Comparison of ENCODE assay signal across 7 cellular contexts in genomic region chr19:36213793-36214387, GRCh38. TPM values are rescaled to one million over a fixed set of nuclear protein-coding genes. Genes with fewer than 3 reads are reported as not detected.
DNase-seq lines count a peak whose midpoint lies in the region; ATAC-seq and TF ChIP-seq lines count a peak whose summit lies in the region.

No MANE protein-coding gene starts in this region.

- peak overlapping the region; percentile 90 for H3K9ac ChIP-seq in rectal smooth muscle tissue (ENCODE audit: low read length)

- peak; percentile 4 for ATAC-seq in GM21390 (IDR thresholded peaks at IDR 0.05; ENCODE audit: unreplicated experiment)
- no peak for ATAC-seq in GM21786 (IDR thresholded peaks at IDR 0.05; ENCODE audit: unreplicated experiment)
- no peak for ATAC-seq in GM18867 (IDR thresholded peaks at IDR 0.05; ENCODE audit: unreplicated experiment)

- H3K27me3 ChIP-seq in esophagus muscularis mucosa (no peaks in the 10 kb centered on the region), rectal smooth muscle tissue (ENCODE audit: control insufficient read depth, insufficient read depth, low read length) (no peaks in the 10 kb centered on the region)

- DNase-seq in NCI-H748 (lab: John Stamatoyannopoulos, UW; ENCODE audit: unreplicated experiment): peak; percentile 55
- no peak for DNase-seq in esophagus muscularis mucosa (ENCODE audit: extremely low spot score)
- DNase-seq in NOMO-1 treated with dmso at 0.1 percent for 144 hours (lab: John Stamatoyannopoulos, UW; ENCODE audit: unreplicated experiment): no peak

- H3K9me3 ChIP-seq in esophagus muscularis mucosa: no peaks in the 10 kb centered on the region

- TF ChIP-seq POLR2A in esophagus muscularis mucosa (IDR thresholded peaks at IDR 0.05; ENCODE audit: low read depth): no peak

- H3K4me3 ChIP-seq in esophagus muscularis mucosa: peak overlapping the region; percentile 76 to 94 (median 86)
- peak overlapping the region; percentile 91 for H3K4me3 ChIP-seq in rectal smooth muscle tissue (ENCODE audit: low read length)

- 26% methylated on average over 15 of the region's 15 CpGs for WGBS in esophagus muscularis mucosa

- TF ChIP-seq CTCF in esophagus muscularis mucosa (IDR thresholded peaks at IDR 0.05): no peak

- intact Hi-C loops in esophagus muscularis mucosa (cut with DNase I): loop anchor here (10.0 kb wide), 1 partner anchor 79 kb away; no protein-coding TSS in a partner anchor

- H3K27ac ChIP-seq in esophagus muscularis mucosa (replicated peaks in 1 of 4) (peak overlapping the region; percentile 91 to 96 (median 94)), rectal smooth muscle tissue (ENCODE audit: low read depth, low read length) (peak overlapping the region; percentile 98)

- H3K36me3 ChIP-seq in esophagus muscularis mucosa (peaks cover 0 to 7% (median 3%) of the 10 kb centered on the region in 4 donors), rectal smooth muscle tissue (ENCODE audit: control insufficient read depth, insufficient read depth, low read length) (no peaks in the 10 kb centered on the region)

- H3K4me1 ChIP-seq in esophagus muscularis mucosa (peaks cover 18 to 50% (median 38%) of the 10 kb centered on the region in 4 donors), rectal smooth muscle tissue (ENCODE audit: control insufficient read depth, insufficient read depth, low read length) (peaks cover 4% of the 10 kb centered on the region)

- no peak for TF ChIP-seq EP300 in esophagus muscularis mucosa (IDR thresholded peaks at IDR 0.05)

RNA-seq across cellular contexts. Expression of gene ZNF565, which starts 0.6 kb away (rescaled TPM):
- total RNA-seq in esophagus muscularis mucosa: 1 to 10 TPM; 4.6 to 5.7 (median 5.1) TPM

RNA-seq across cellular contexts. Expression of gene ZNF146, which starts 1.0 kb away (rescaled TPM):
- total RNA-seq in esophagus muscularis mucosa: 10 to 100 TPM; 44.9 to 78.2 (median 49.9) TPM
